In the genomic region with DNA sequence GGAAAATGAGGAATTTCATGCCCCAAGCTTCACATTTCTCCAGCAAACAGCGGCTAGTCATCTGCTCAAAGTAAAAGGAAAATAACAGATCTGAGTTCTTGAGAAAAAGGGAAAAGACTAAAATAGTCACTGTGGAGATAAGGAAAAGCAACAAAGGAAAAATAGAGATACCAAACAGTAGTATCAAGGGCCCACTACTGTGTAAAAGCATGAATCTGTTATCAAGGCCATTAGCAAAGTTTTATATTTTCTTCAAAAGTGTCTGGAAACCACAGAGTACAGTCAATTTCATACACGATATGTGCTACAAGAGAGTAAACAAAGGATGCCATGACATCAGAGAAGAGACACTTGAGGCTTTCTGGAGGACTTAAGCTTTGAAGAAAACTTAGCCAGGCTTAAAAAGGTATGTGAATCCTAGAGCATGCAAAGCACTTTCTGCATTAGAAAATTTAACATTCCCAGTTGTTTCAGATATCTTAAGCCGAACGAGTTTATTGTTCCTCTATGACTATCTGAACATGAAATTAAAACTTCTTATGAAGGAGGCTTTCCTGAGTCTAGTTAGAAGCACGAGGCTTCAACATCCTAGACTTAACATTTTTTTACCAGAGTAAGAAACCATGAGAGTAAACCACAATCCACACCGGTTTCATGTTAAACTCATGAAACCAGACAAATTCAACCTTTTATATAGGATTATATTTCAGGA, we compare ENCODE assay signal across 1 cellular context.
TF ChIP-seq lines count a peak whose summit lies in the region.

No MANE protein-coding gene starts in this region.

TF ChIP-seq in HepG2, 621 proteins besides CTCF, POLR2A, EP300 and RAD21:
- TF ChIP-seq ZNF550 (CRISPR knock-in tag; IDR thresholded peaks at IDR 0.05; ENCODE audit: borderline replicate concordance) (no peak), FOXA3 (CRISPR knock-in tag; IDR thresholded peaks at IDR 0.05) (0 out of 2 replicates have a peak, but pooled peaks have one; percentile 27), TCF7L2 (IDR thresholded peaks at IDR 0.05; ENCODE audit: low read depth, low read length) (no peak), CEBPG (CRISPR knock-in tag; IDR thresholded peaks at IDR 0.05) (no peak), SP140L (CRISPR knock-in tag; IDR thresholded peaks at IDR 0.05; ENCODE audit: borderline replicate concordance) (0 out of 2 replicates have a peak, but pooled peaks have one; percentile 28), FOXA1 (IDR thresholded peaks at IDR 0.05) (no peak), FOXA1 (CRISPR knock-in tag; IDR thresholded peaks at IDR 0.05) (0 out of 2 replicates have a peak, but pooled peaks have one; percentile 16)
- TF ChIP-seq, protein P1, sequence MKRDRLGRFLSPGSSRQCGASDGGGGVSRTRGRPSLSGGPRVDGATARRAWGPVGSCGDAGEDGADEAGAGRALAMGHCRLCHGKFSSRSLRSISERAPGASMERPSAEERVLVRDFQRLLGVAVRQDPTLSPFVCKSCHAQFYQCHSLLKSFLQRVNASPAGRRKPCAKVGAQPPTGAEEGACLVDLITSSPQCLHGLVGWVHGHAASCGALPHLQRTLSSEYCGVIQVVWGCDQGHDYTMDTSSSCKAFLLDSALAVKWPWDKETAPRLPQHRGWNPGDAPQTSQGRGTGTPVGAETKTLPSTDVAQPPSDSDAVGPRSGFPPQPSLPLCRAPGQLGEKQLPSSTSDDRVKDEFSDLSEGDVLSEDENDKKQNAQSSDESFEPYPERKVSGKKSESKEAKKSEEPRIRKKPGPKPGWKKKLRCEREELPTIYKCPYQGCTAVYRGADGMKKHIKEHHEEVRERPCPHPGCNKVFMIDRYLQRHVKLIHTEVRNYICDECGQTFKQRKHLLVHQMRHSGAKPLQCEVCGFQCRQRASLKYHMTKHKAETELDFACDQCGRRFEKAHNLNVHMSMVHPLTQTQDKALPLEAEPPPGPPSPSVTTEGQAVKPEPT (CRISPR knock-in tag; IDR thresholded peaks at IDR 0.05; ENCODE audit: low read depth): no peak
